ENCODE assay signal across 11 cellular contexts in the genomic region with DNA sequence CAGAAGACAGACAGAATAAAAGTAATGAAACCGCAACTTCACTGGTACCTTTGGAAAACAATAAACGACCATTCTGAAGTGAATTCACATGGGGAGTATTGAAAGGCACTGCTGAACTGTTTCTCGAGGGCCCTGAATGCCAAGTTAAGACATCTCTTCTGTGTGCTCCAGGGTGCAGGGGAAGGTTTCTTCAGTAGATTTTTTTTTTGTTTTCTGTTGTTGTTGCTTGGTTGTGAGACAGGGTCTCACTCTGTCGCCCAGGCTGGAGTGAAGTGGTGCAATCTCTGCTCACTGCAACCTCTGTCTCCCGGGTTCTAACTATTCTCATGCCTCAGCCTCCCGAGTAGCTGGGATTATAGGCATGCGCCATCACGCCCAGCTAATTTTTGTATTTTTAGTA. TPM values are rescaled to one million over a fixed set of nuclear protein-coding genes. Genes with fewer than 3 reads are reported as not detected.
DNase-seq lines count a peak whose midpoint lies in the region; FAIRE-seq and TF ChIP-seq lines count a peak whose summit lies in the region.
"Not testable (repeated sequence)": the region's sequence is repeated elsewhere in the genome, so short reads cannot be mapped to it uniquely, and the experiment has no call there.
"Had no signal": no experiment of that assay in that cellular context is flagged by ENCODE, and none has a peak within 500 bp of the region (broad histone marks: within the 10 kb centered on the region; RNA-seq: fewer than 3 reads in every experiment).

No MANE protein-coding gene starts in this region.

- H3K27ac ChIP-seq in HEK293 (ENCODE audit: extremely low read depth, low read depth, low read length); astrocyte (ENCODE audit: low read depth, low read length); endodermal cell (ENCODE audit: low read depth, low read length); trophoblast cell (ENCODE audit: low read depth, low read length): not testable (repeated sequence)
- peak overlapping the region; percentile 44 for H3K27ac ChIP-seq in osteoblast (ENCODE audit: low read depth, low read length)
- H3K27ac ChIP-seq in smooth muscle cell (ENCODE audit: low read depth), result peak overlapping the region; percentile 13

- H3K18ac ChIP-seq in trophoblast cell (ENCODE audit: low read length), result not testable (repeated sequence)

- not testable (repeated sequence) for H3K14ac ChIP-seq in trophoblast cell (ENCODE audit: low read length)

- not testable (repeated sequence) for H3K27me3 Mint-ChIP-seq in astrocyte (ENCODE audit: low read depth, unreplicated experiment); endodermal cell (ENCODE audit: insufficient read depth)

- H2BK12ac ChIP-seq in trophoblast cell (ENCODE audit: low read length), result not testable (repeated sequence)

- H3K4me1 ChIP-seq in HEK293 (ENCODE audit: control insufficient read depth, insufficient read depth, low read length) (peaks cover 12% of the 10 kb centered on the region), osteoblast (ENCODE audit: insufficient read depth, low read length) (peaks cover 15% of the 10 kb centered on the region)
- not testable (repeated sequence) for H3K4me1 ChIP-seq in astrocyte (ENCODE audit: insufficient read depth, low read length); endodermal cell (ENCODE audit: control insufficient read depth, insufficient read depth, low read length); trophoblast cell (ENCODE audit: control insufficient read depth in 1 of 2, insufficient read depth in 2 of 2, low read length in 2 of 2); smooth muscle cell (ENCODE audit: low read depth)

- H2AK5ac ChIP-seq in trophoblast cell (ENCODE audit: low read length), result not testable (repeated sequence)

- H3K4me1 Mint-ChIP-seq in astrocyte (ENCODE audit: low read depth, unreplicated experiment), result peaks cover 56% of the 10 kb centered on the region
- not testable (repeated sequence) for H3K4me1 Mint-ChIP-seq in endodermal cell

- H3K27ac Mint-ChIP-seq in astrocyte (ENCODE audit: unreplicated experiment) (peak overlapping the region; percentile 1), endodermal cell (peak overlapping the region; percentile 19)

- WGBS in endodermal cell (ENCODE audit: insufficient coverage in 1 of 2, insufficient read length in 1 of 2), 2 experiments, result 94 to 95% methylated on average over 8 of the region's 8 CpGs
- WGBS in trophoblast cell (ENCODE audit: extremely low coverage, insufficient coverage, insufficient read length), result no CpG with 5 or more reads among the region's 8 CpGs
- WGBS in smooth muscle cell (ENCODE audit: low lambda C conversion rate), result 96% methylated on average over 8 of the region's 8 CpGs

- not testable (repeated sequence) for H3K9me3 ChIP-seq in HEK293 (ENCODE audit: control insufficient read depth, insufficient read depth, low read depth, low read length); astrocyte (ENCODE audit: insufficient read depth, low read depth, low read length); osteoblast (ENCODE audit: low read depth, low read length); trophoblast cell (ENCODE audit: insufficient read depth, low read depth, low read length); smooth muscle cell (replicated peaks; ENCODE audit: low read depth)
- H3K9me3 ChIP-seq in endodermal cell (ENCODE audit: control insufficient read depth, low read length), result peaks cover 31% of the 10 kb centered on the region

- not testable (repeated sequence) for H4K91ac ChIP-seq in trophoblast cell (ENCODE audit: low read depth, low read length)

- TF ChIP-seq CTCF in HEK293 (tag by site-specific recombination; IDR thresholded peaks at IDR 0.05); astrocyte (IDR thresholded peaks at IDR 0.05; ENCODE audit: insufficient read depth, low read depth, low read length); endodermal cell (conservative IDR thresholded peaks at IDR 0.05); osteoblast (IDR thresholded peaks at IDR 0.05; ENCODE audit: extremely low read depth, low read depth, low read length); smooth muscle cell (IDR thresholded peaks at IDR 0.05; ENCODE audit: borderline replicate concordance, insufficient read depth, poor library complexity, severe bottlenecking): not testable (repeated sequence)

- H3F3A ChIP-seq in smooth muscle cell (ENCODE audit: low read depth), result not testable (repeated sequence)

- H3K36me3 Mint-ChIP-seq in astrocyte (ENCODE audit: low read depth, unreplicated experiment), result peaks cover 25% of the 10 kb centered on the region
- peaks cover 50% of the 10 kb centered on the region for H3K36me3 Mint-ChIP-seq in endodermal cell (ENCODE audit: low read depth)

- not testable (repeated sequence) for H2BK5ac ChIP-seq in trophoblast cell (ENCODE audit: low read depth, low read length, poor library complexity)

- POLR2A ChIA-PET in HEK293 (lab: Yijun Ruan, JAX), result not testable (repeated sequence)

- not testable (repeated sequence) for TF ChIP-seq POLR2A in GM12892 (IDR thresholded peaks at IDR 0.05; ENCODE audit: low read depth, low read length)

- H3K4me3 Mint-ChIP-seq in astrocyte (ENCODE audit: unreplicated experiment), result peak overlapping the region; percentile 51
- H3K4me3 Mint-ChIP-seq in endodermal cell, result not testable (repeated sequence)

- FAIRE-seq in GM12892 (lab: Jason Lieb, UNC), result peak; percentile 46
- not testable (repeated sequence) for FAIRE-seq in astrocyte (lab: Jason Lieb, UNC)

- not testable (repeated sequence) for H2AFZ ChIP-seq in astrocyte (ENCODE audit: low read depth, low read length); osteoblast (ENCODE audit: low read length); trophoblast cell (ENCODE audit: insufficient read depth, low read length, poor library complexity); smooth muscle cell (ENCODE audit: low read depth)

- not testable (repeated sequence) for H3K27me3 ChIP-seq in astrocyte (ENCODE audit: insufficient read depth, low read length); endodermal cell (ENCODE audit: control insufficient read depth, insufficient read depth, low read length, poor library complexity, severe bottlenecking); osteoblast (ENCODE audit: insufficient read depth, low read length); trophoblast cell (ENCODE audit: insufficient read depth, low read length); smooth muscle cell (ENCODE audit: low read depth)

- DNase-seq in GM12892 (ENCODE audit: insufficient read length); astrocyte (ENCODE audit: low read depth); endodermal cell; osteoblast (ENCODE audit: insufficient read length, low spot score, missing footprints); trophoblast cell; smooth muscle cell (lab: John Stamatoyannopoulos, UW; ENCODE audit: unreplicated experiment): not testable (repeated sequence)

- H3K4me3 ChIP-seq in HEK293 (ENCODE audit: low read depth, low read length); astrocyte (ENCODE audit: insufficient read depth, low read depth, low read length); endodermal cell (ENCODE audit: low read length); osteoblast (ENCODE audit: insufficient read depth, low read length); trophoblast cell (ENCODE audit: low read depth, low read length); smooth muscle cell: not testable (repeated sequence)

- H4K20me1 ChIP-seq in astrocyte (ENCODE audit: insufficient read depth, low read length), result peaks cover 92% of the 10 kb centered on the region
- H4K20me1 ChIP-seq in osteoblast (ENCODE audit: insufficient read depth, low read length), result peaks cover 86% of the 10 kb centered on the region
- peaks cover 98% of the 10 kb centered on the region for H4K20me1 ChIP-seq in smooth muscle cell (ENCODE audit: low read depth)

- not testable (repeated sequence) for H3K23ac ChIP-seq in trophoblast cell (ENCODE audit: low read length)

- not testable (repeated sequence) for H3K4me2 ChIP-seq in astrocyte (ENCODE audit: low read length); osteoblast (ENCODE audit: insufficient read depth, low read length); trophoblast cell (ENCODE audit: low read length); smooth muscle cell

- not testable (repeated sequence) for H3K9me3 Mint-ChIP-seq in astrocyte (ENCODE audit: unreplicated experiment); endodermal cell

- not testable (repeated sequence) for H4K12ac ChIP-seq in trophoblast cell (ENCODE audit: low read depth, low read length)

- H2BK120ac ChIP-seq in trophoblast cell (ENCODE audit: insufficient read depth, low read length, poor library complexity), result not testable (repeated sequence)

- peak overlapping the region; percentile 86 for H3K4ac ChIP-seq in trophoblast cell (ENCODE audit: low read depth, low read length)

- H3K9ac ChIP-seq in astrocyte (ENCODE audit: low read length); endodermal cell (ENCODE audit: extremely low read depth, low read length, poor library complexity, severe bottlenecking); trophoblast cell (ENCODE audit: low read length); smooth muscle cell (ENCODE audit: low read depth): not testable (repeated sequence)

- not testable (repeated sequence) for H4K8ac ChIP-seq in trophoblast cell (ENCODE audit: low read depth, low read length)

- H3K36me3 ChIP-seq in HEK293 (ENCODE audit: control insufficient read depth in 2 of 2, insufficient read depth in 1 of 2, low read length in 2 of 2), result peaks cover 16 to 21% of the 10 kb centered on the region in 2 experiments; a peak in 2 of 3 replicates
- H3K36me3 ChIP-seq in astrocyte (ENCODE audit: insufficient read depth, low read length), result peaks cover 14% of the 10 kb centered on the region
- H3K36me3 ChIP-seq in endodermal cell (ENCODE audit: control insufficient read depth, insufficient read depth, low read length), result peaks cover 74% of the 10 kb centered on the region
- H3K36me3 ChIP-seq in osteoblast (ENCODE audit: insufficient read depth, low read length), result peaks cover 41% of the 10 kb centered on the region
- not testable (repeated sequence) for H3K36me3 ChIP-seq in trophoblast cell (ENCODE audit: control insufficient read depth in 1 of 2, insufficient read depth in 2 of 2, low read length in 2 of 2); smooth muscle cell (ENCODE audit: low read depth)

- H3K79me2 ChIP-seq in astrocyte (ENCODE audit: insufficient read depth, low read length), result peaks cover 99% of the 10 kb centered on the region
- peaks cover 98% of the 10 kb centered on the region for H3K79me2 ChIP-seq in osteoblast (ENCODE audit: insufficient read depth, low read length)
- H3K79me2 ChIP-seq in trophoblast cell (ENCODE audit: control insufficient read depth, insufficient read depth, low read length, poor library complexity), result peaks cover 12% of the 10 kb centered on the region
- peaks cover 100% of the 10 kb centered on the region for H3K79me2 ChIP-seq in smooth muscle cell (ENCODE audit: low read depth)

- H3K79me1 ChIP-seq in trophoblast cell (ENCODE audit: low read length), result not testable (repeated sequence)

- CTCF ChIA-PET in HEK293 (lab: Yijun Ruan, JAX), result interaction anchor here (1.1 to 2.4 kb wide), 4 partner anchors 10 to 162 kb away, joined by 3 to 10 read pairs (median 6); no protein-coding TSS in a partner anchor

RNA-seq across cellular contexts. Expression of gene ENAH, which starts 15.9 kb away (rescaled TPM):
- 0.15 TPM for polyA plus RNA-seq in GM12892 (2012; ENCODE audit: missing spikeins)
- total RNA-seq in astrocyte (749 and 829 TPM in 2 replicates), endodermal cell (100 to 1,000 TPM; 263 to 267 TPM), osteoblast (344 and 453 TPM in 2 replicates), smooth muscle cell (147 and 170 TPM in 2 replicates)
- polyA plus RNA-seq in endodermal cell (2013, experiment 1 of 2), result 152 TPM
- polyA plus RNA-seq in endodermal cell (2013, experiment 2 of 2), result 153 TPM
- polyA plus RNA-seq in trophoblast cell (2013), result 106 and 111 TPM in 2 replicates
- polyA plus RNA-seq in smooth muscle cell, result 39.3 and 70.5 TPM in 2 replicates
- total RNA-seq: CD4-positive, CD25-positive, alpha-beta regulatory T cell had no signal
- polyA plus RNA-seq: CD14-positive monocyte; CD4-positive, alpha-beta memory T cell; CD8-positive, alpha-beta memory T cell had no signal
